ENCODE assay signal across 3 cellular contexts in genomic region chrX:101564651-101565050, GRCh38.
TF ChIP-seq lines count a peak whose summit lies in the region.

No MANE protein-coding gene starts in this region.

TF ChIP-seq in SK-N-SH treated with all-trans-retinoic acid at 6 μM for 48 hours, 23 proteins besides CTCF, POLR2A, EP300 and RAD21:
- TF ChIP-seq ZNF565 (CRISPR knock-in tag; conservative IDR thresholded peaks at IDR 0.05; ENCODE audit: low read depth) (no peak), ISL1 (CRISPR knock-in tag; IDR thresholded peaks at IDR 0.05) (peak; percentile 72)

TF ChIP-seq in SK-N-SH, 30 proteins besides CTCF, POLR2A, EP300 and RAD21:
- no peak for TF ChIP-seq PBX3 (IDR thresholded peaks at IDR 0.05)
- TF ChIP-seq NRF1 (IDR thresholded peaks at IDR 0.05; ENCODE audit: low read depth, low read length) = no peak
- TF ChIP-seq POLR2AphosphoS5 (IDR thresholded peaks at IDR 0.05; ENCODE audit: low read depth, low read length) = no peak
- no peak for TF ChIP-seq USF1 (IDR thresholded peaks at IDR 0.05; ENCODE audit: borderline replicate concordance, low read depth)
- TF ChIP-seq REST (IDR thresholded peaks at IDR 0.05; ENCODE audit: low read depth, low read length) = no peak
- no peak for TF ChIP-seq JUND (IDR thresholded peaks at IDR 0.05)
- TF ChIP-seq EZH2phosphoT487 (IDR thresholded peaks at IDR 0.05; ENCODE audit: borderline replicate concordance, low read depth) = no peak
- no peak for TF ChIP-seq ZBTB33 (IDR thresholded peaks at IDR 0.05; ENCODE audit: borderline replicate concordance, low read depth)
- TF ChIP-seq MXI1 (IDR thresholded peaks at IDR 0.05; ENCODE audit: low read depth, low read length) = no peak
- no peak for TF ChIP-seq NFIC (IDR thresholded peaks at IDR 0.05; ENCODE audit: borderline replicate concordance)
- no peak for TF ChIP-seq TAF1 (IDR thresholded peaks at IDR 0.05; ENCODE audit: borderline replicate concordance, low read depth, low read length)

TF ChIP-seq in K562, 482 proteins besides CTCF, POLR2A, EP300 and RAD21:
- TF ChIP-seq BMI1 (IDR thresholded peaks at IDR 0.05; ENCODE audit: low read length) (no peak), BRF1 (IDR thresholded peaks at IDR 0.05; ENCODE audit: borderline replicate concordance, extremely low read depth, insufficient read length) (no peak), ESRRA (IDR thresholded peaks at IDR 0.05; ENCODE audit: borderline replicate concordance, low read depth) (no peak), CBFA2T3 (IDR thresholded peaks at IDR 0.05) (no peak), MYC (IDR thresholded peaks at IDR 0.05; ENCODE audit: low read depth, low read length) (no peak), MYC (CRISPR knock-in tag; IDR thresholded peaks at IDR 0.05; ENCODE audit: borderline replicate concordance, low read depth) (no peak), ARID4B (CRISPR knock-in tag; IDR thresholded peaks at IDR 0.05) (no peak), ATF2 (CRISPR knock-in tag; IDR thresholded peaks at IDR 0.05) (no peak), MAFK (IDR thresholded peaks at IDR 0.05; ENCODE audit: low read length) (peak; percentile 73), ZNF124 (CRISPR knock-in tag; IDR thresholded peaks at IDR 0.05) (no peak), ZNF311 (CRISPR knock-in tag; IDR thresholded peaks at IDR 0.05) (no peak), ZC3H11A (IDR thresholded peaks at IDR 0.05; ENCODE audit: low read depth, low read length) (no peak), ZNF316 (IDR thresholded peaks at IDR 0.05) (peak; percentile 77), C11orf30 (IDR thresholded peaks at IDR 0.05; ENCODE audit: low read depth) (peak; percentile 60), ZNF239 (CRISPR knock-in tag; IDR thresholded peaks at IDR 0.05) (no peak), ARID3A (IDR thresholded peaks at IDR 0.05; ENCODE audit: borderline replicate concordance, low read depth, low read length) (no peak), NR0B1 (IDR thresholded peaks at IDR 0.05; ENCODE audit: partially characterized antibody) (no peak), E4F1 (CRISPR knock-in tag; IDR thresholded peaks at IDR 0.05; ENCODE audit: borderline replicate concordance) (no peak), ZNF785 (CRISPR knock-in tag; IDR thresholded peaks at IDR 0.05) (no peak), E2F8 (IDR thresholded peaks at IDR 0.05; ENCODE audit: low read depth, partially characterized antibody) (no peak), MEIS2 (IDR thresholded peaks at IDR 0.05; ENCODE audit: partially characterized antibody) (no peak), CBX2 (IDR thresholded peaks at IDR 0.05; ENCODE audit: insufficient read depth, low read length, poor library complexity, severe bottlenecking) (no peak), MAFF (IDR thresholded peaks at IDR 0.05; ENCODE audit: low read length) (peak; percentile 80), HNRNPUL1 (IDR thresholded peaks at IDR 0.05; ENCODE audit: low read length) (no peak), MAFG (tag; conservative IDR thresholded peaks at IDR 0.05) (peak; percentile 76), RFX7 (CRISPR knock-in tag; IDR thresholded peaks at IDR 0.05) (no peak), POLR2H (tag; IDR thresholded peaks at IDR 0.05; ENCODE audit: low read depth) (no peak), PTRF (tag; IDR thresholded peaks at IDR 0.05) (no peak), CBX8 (IDR thresholded peaks at IDR 0.05; ENCODE audit: borderline replicate concordance, extremely low read depth, low read depth, low read length, poor library complexity, severe bottlenecking) (no peak)
